In genomic region chr2:195657634-195658540, GRCh38 we compare ENCODE assay signal across 1 cellular context.
TF ChIP-seq lines count a peak whose summit lies in the region.

No MANE protein-coding gene starts in this region.

TF ChIP-seq in HepG2, 621 proteins besides CTCF, POLR2A, EP300 and RAD21 (continued from another document and continues in another):
- TF ChIP-seq HINFP (CRISPR knock-in tag; IDR thresholded peaks at IDR 0.05; ENCODE audit: low read depth), result peak; percentile 74; the same call in 1 of the 2 replicates
- TF ChIP-seq KDM2A (CRISPR knock-in tag; IDR thresholded peaks at IDR 0.05; ENCODE audit: borderline replicate concordance, low read depth), result peak; percentile 77; the same call in 1 of the 2 replicates
- peak; percentile 43; the same call in 1 of the 2 replicates for TF ChIP-seq ZNF574 (CRISPR knock-in tag; IDR thresholded peaks at IDR 0.05)
- no peak for TF ChIP-seq HOMEZ (CRISPR knock-in tag; IDR thresholded peaks at IDR 0.05; ENCODE audit: low read depth)
- TF ChIP-seq TFE3 (CRISPR knock-in tag; IDR thresholded peaks at IDR 0.05), result peak; percentile 63
- TF ChIP-seq ZNF407 (CRISPR knock-in tag; IDR thresholded peaks at IDR 0.05; ENCODE audit: not compliant biosample characterization), result no peak
- no peak for TF ChIP-seq ZBTB3 (CRISPR knock-in tag; IDR thresholded peaks at IDR 0.05; ENCODE audit: borderline replicate concordance, low read depth)
- TF ChIP-seq SOX6 (IDR thresholded peaks at IDR 0.05), result no peak
- peak; percentile 6; the same call in 1 of the 2 replicates for TF ChIP-seq SOX6 (CRISPR knock-in tag; IDR thresholded peaks at IDR 0.05)
- TF ChIP-seq ZMYM3 (CRISPR knock-in tag; IDR thresholded peaks at IDR 0.05), result no peak
- peak; percentile 48; the same call in 1 of the 2 replicates for TF ChIP-seq GABPB1 (CRISPR knock-in tag; IDR thresholded peaks at IDR 0.05)
- no peak for TF ChIP-seq NR3C1 (CRISPR knock-in tag; IDR thresholded peaks at IDR 0.05)
- 0 out of 2 replicates have a peak, but pooled peaks have one; percentile 23 for TF ChIP-seq IKZF5 (CRISPR knock-in tag; IDR thresholded peaks at IDR 0.05)
- peak; percentile 67; the same call in 1 of the 2 replicates for TF ChIP-seq SMYD3 (CRISPR knock-in tag; IDR thresholded peaks at IDR 0.05)
- peak; percentile 57; the same call in 1 of the 2 replicates for TF ChIP-seq HNF1B (CRISPR knock-in tag; IDR thresholded peaks at IDR 0.05)
- TF ChIP-seq NFATC3 (CRISPR knock-in tag; IDR thresholded peaks at IDR 0.05), result no peak
- no peak for TF ChIP-seq HMG20A (CRISPR knock-in tag; IDR thresholded peaks at IDR 0.05; ENCODE audit: borderline replicate concordance)
- peak; percentile 51 for TF ChIP-seq THAP11 (CRISPR knock-in tag; IDR thresholded peaks at IDR 0.05)
- no peak; the same call in 1 of the 2 replicates for TF ChIP-seq ZSCAN22 (CRISPR knock-in tag; IDR thresholded peaks at IDR 0.05)
- TF ChIP-seq FOXP1 (IDR thresholded peaks at IDR 0.05), result no peak
- 0 out of 2 replicates have a peak, but pooled peaks have one; percentile 13 for TF ChIP-seq FOXP1 (CRISPR knock-in tag; IDR thresholded peaks at IDR 0.05)
- TF ChIP-seq ZGPAT (CRISPR knock-in tag; IDR thresholded peaks at IDR 0.05), result peak; percentile 60
- TF ChIP-seq ZNF34 (CRISPR knock-in tag; IDR thresholded peaks at IDR 0.05; ENCODE audit: borderline replicate concordance), result no peak
- TF ChIP-seq SAFB2 (CRISPR knock-in tag; IDR thresholded peaks at IDR 0.05; ENCODE audit: borderline replicate concordance, low read depth), result no peak
- no peak; the same call in 1 of the 2 replicates for TF ChIP-seq KAT7 (CRISPR knock-in tag; IDR thresholded peaks at IDR 0.05; ENCODE audit: borderline replicate concordance)
- TF ChIP-seq ZNF609 (CRISPR knock-in tag; IDR thresholded peaks at IDR 0.05; ENCODE audit: borderline replicate concordance), result peak; percentile 56; the same call in 1 of the 2 replicates
- TF ChIP-seq RCOR2 (CRISPR knock-in tag; IDR thresholded peaks at IDR 0.05), result no peak
